Comparison of ENCODE assay signal across 9 cellular contexts in genomic region chr10:72244573-72245038, GRCh38. TPM values are rescaled to one million over a fixed set of nuclear protein-coding genes. Genes with fewer than 3 reads are reported as not detected.
DNase-seq lines count a peak whose midpoint lies in the region; ATAC-seq and FAIRE-seq lines count a peak whose summit lies in the region.
"Had no signal": no experiment of that assay in that cellular context is flagged by ENCODE, and none has a peak within 500 bp of the region (broad histone marks: within the 10 kb centered on the region; RNA-seq: fewer than 3 reads in every experiment).

No MANE protein-coding gene starts in this region.

- peak overlapping the region; percentile 73 for H3K27ac ChIP-seq in GM23248
- H3K27ac ChIP-seq in small intestine (ENCODE audit: low read depth in 1 of 2, low read length in 1 of 2), result peak overlapping the region; percentile 59 to 88

- peaks cover 75% of the 10 kb centered on the region for H3K4me1 Mint-ChIP-seq in activated CD4-positive, alpha-beta memory T cell treated with anti-CD3 and anti-CD28 coated beads for 36 hours (ENCODE audit: low read depth)

- H2AFZ ChIP-seq in GM23248, result peak overlapping the region; percentile 67

- H3K4me3 ChIP-seq in GM23248, result no peak overlapping the region
- no peak overlapping the region for H3K4me3 ChIP-seq in small intestine (ENCODE audit: low read depth in 1 of 2, low read length in 2 of 2)

- H3K4me2 ChIP-seq in GM23248 (ENCODE audit: unreplicated experiment), result peak overlapping the region; percentile 50

- no peaks in the 10 kb centered on the region for H3K9me3 Mint-ChIP-seq in activated CD4-positive, alpha-beta memory T cell treated with anti-CD3 and anti-CD28 coated beads for 36 hours

- H3K79me2 ChIP-seq in GM23248 (ENCODE audit: insufficient read depth), result no peaks in the 10 kb centered on the region

- no peaks in the 10 kb centered on the region for H3K9me3 ChIP-seq in GM23248 (ENCODE audit: low read depth)
- H3K9me3 ChIP-seq in small intestine (ENCODE audit: control insufficient read depth, low read depth), result no peaks in the 10 kb centered on the region

- H3K9ac ChIP-seq in GM23248, result peak overlapping the region; percentile 55

- WGBS in GM23248 (ENCODE audit: low coverage in 1 of 2, low lambda C conversion rate in 2 of 2, missing lambda C conversion rate in 2 of 2), 2 experiments, result 43 to 50% methylated on average over 5 of the region's 5 CpGs
- 35 to 42% (median 42%) methylated on average over 5 of the region's 5 CpGs for WGBS in small intestine, 3 donors

- H4K20me1 ChIP-seq in GM23248 (ENCODE audit: insufficient read depth), result no peaks in the 10 kb centered on the region

- intact Hi-C loops in activated CD4-positive, alpha-beta memory T cell treated with anti-CD3 and anti-CD28 coated beads for 36 hours (cut with micrococcal nuclease), result no loop called here

- H3K9me2 ChIP-seq in GM23248 (ENCODE audit: insufficient read depth), result no peaks in the 10 kb centered on the region

- POLR2A ChIA-PET in activated CD4-positive, alpha-beta memory T cell treated with anti-CD3 and anti-CD28 coated beads for 36 hours (lab: Charles Lee), result interaction anchor here (1.1 kb wide), 1 partner anchor 16 kb away, joined by 3 read pairs; no protein-coding TSS in a partner anchor

- no peaks in the 10 kb centered on the region for H3K27me3 Mint-ChIP-seq in activated CD4-positive, alpha-beta memory T cell treated with anti-CD3 and anti-CD28 coated beads for 36 hours

- H3K36me3 ChIP-seq in GM23248 (ENCODE audit: low read depth) (no peaks in the 10 kb centered on the region), small intestine (ENCODE audit: control insufficient read depth in 2 of 2, insufficient read depth in 2 of 2, low read length in 2 of 2) (no peaks in the 10 kb centered on the region)

- H3F3A ChIP-seq in GM23248 (ENCODE audit: insufficient read depth), result peaks cover 24% of the 10 kb centered on the region

- no peak for ATAC-seq in HG03280 (IDR thresholded peaks at IDR 0.05; ENCODE audit: unreplicated experiment)

- H3K27me3 ChIP-seq in GM23248 (replicated peaks; ENCODE audit: insufficient read depth) (no peaks in the 10 kb centered on the region), small intestine (ENCODE audit: control insufficient read depth in 2 of 2, insufficient read depth in 2 of 2, low read length in 2 of 2) (no peaks in the 10 kb centered on the region)

- in situ Hi-C loops in GM23248 (cut with MboI), result no loop called here

- CTCF ChIA-PET in activated CD4-positive, alpha-beta memory T cell treated with anti-CD3 and anti-CD28 coated beads for 36 hours (lab: Charles Lee), result interaction anchor here (1.0 to 2.0 kb wide), 2 partner anchors 31 to 850 kb away, joined by 3 to 7 read pairs; no protein-coding TSS in a partner anchor

- peaks cover 28% of the 10 kb centered on the region for H3K4me1 ChIP-seq in GM23248 (ENCODE audit: insufficient read depth)
- H3K4me1 ChIP-seq in small intestine (ENCODE audit: control insufficient read depth in 2 of 2, insufficient read depth in 1 of 2, low read depth in 1 of 2, low read length in 1 of 2), result peaks cover 13 to 35% of the 10 kb centered on the region in 2 donors

- no peak overlapping the region for H3K4me3 Mint-ChIP-seq in activated CD4-positive, alpha-beta memory T cell treated with anti-CD3 and anti-CD28 coated beads for 36 hours

- FAIRE-seq in small intestine (lab: Jason Lieb, UNC), result no peak

- no peaks in the 10 kb centered on the region for H3K36me3 Mint-ChIP-seq in activated CD4-positive, alpha-beta memory T cell treated with anti-CD3 and anti-CD28 coated beads for 36 hours

- peak overlapping the region; percentile 48 for H3K27ac Mint-ChIP-seq in activated CD4-positive, alpha-beta memory T cell treated with anti-CD3 and anti-CD28 coated beads for 36 hours

- DNase-seq in GM23248 (no peak), hepatic stellate cell (ENCODE audit: low spot score) (peak; percentile 24), small intestine (peak; percentile 43), UCSD-AML1 (lab: John Stamatoyannopoulos, UW; ENCODE audit: unreplicated experiment) (no peak), germinal center (ENCODE audit: low spot score) (no peak), SW480 (ENCODE audit: low spot score) (no peak)
- no peak for DNase-seq in activated CD4-positive, alpha-beta memory T cell treated with anti-CD3 and anti-CD28 coated beads for 36 hours
- DNase-seq: SHP77 treated with DMSO at 0.1 percent for 48 hours had no signal

RNA-seq across cellular contexts. Expression of gene ASCC1, which starts 28.5 kb away (rescaled TPM):
- 21.5 and 25.2 TPM in 2 replicates for total RNA-seq in GM23248 (2014; rRNA removed; shearing (Covaris generic))
- polyA plus RNA-seq in GM23248 (2016; fragmentation: Nextera tagmentation; extraction: Ambion mirVana) (26.6 and 30.0 TPM in 2 replicates), small intestine (10 to 100 TPM in 2 of 3 donors, 1 to 10 TPM in 1; 9.2 to 20.8 (median 11.3) TPM)
- 10 to 100 TPM; 50.9 to 52.5 TPM for total RNA-seq in activated CD4-positive, alpha-beta memory T cell treated with anti-CD3 and anti-CD28 coated beads for 36 hours

RNA-seq across cellular contexts. Expression of gene ANAPC16, which starts 28.8 kb away (rescaled TPM):
- total RNA-seq in GM23248 (2014; rRNA removed; shearing (Covaris generic)), result 61.1 and 69.6 TPM in 2 replicates
- polyA plus RNA-seq in GM23248 (2016; fragmentation: Nextera tagmentation; extraction: Ambion mirVana) (97.9 and 101 TPM in 2 replicates), small intestine (100 to 1,000 TPM; 112 to 176 (median 142) TPM)
- total RNA-seq in activated CD4-positive, alpha-beta memory T cell treated with anti-CD3 and anti-CD28 coated beads for 36 hours, result 100 to 1,000 TPM; 119 to 122 TPM

RNA-seq across cellular contexts. Expression of gene DDIT4, which starts 29.1 kb away (rescaled TPM):
- 188 and 199 TPM in 2 replicates for total RNA-seq in GM23248 (2014; rRNA removed; shearing (Covaris generic))
- 144 and 155 TPM in 2 replicates for polyA plus RNA-seq in GM23248 (2016; fragmentation: Nextera tagmentation; extraction: Ambion mirVana)
- total RNA-seq in activated CD4-positive, alpha-beta memory T cell treated with anti-CD3 and anti-CD28 coated beads for 36 hours, result 100 to 1,000 TPM; 637 TPM
- 100 to 1,000 TPM in 1 of 3 donors, 10 to 100 TPM in 2; 34.4 to 330 (median 36.5) TPM for polyA plus RNA-seq in small intestine

Comparison
In these comparisons a context has a peak if more than half of its experiments do, and no peak if none do; other contexts are left out.
1. DNase-seq: peak in hepatic stellate cell (single experiment) and small intestine (single experiment); none in GM23248 (single experiment), activated CD4-positive, alpha-beta memory T cell treated with anti-CD3 and anti-CD28 coated beads for 36 hours (single experiment), UCSD-AML1 (single experiment), germinal center (single experiment) and SW480 (single experiment).